Comparison of ENCODE assay signal across 16 cellular contexts in the genomic region with DNA sequence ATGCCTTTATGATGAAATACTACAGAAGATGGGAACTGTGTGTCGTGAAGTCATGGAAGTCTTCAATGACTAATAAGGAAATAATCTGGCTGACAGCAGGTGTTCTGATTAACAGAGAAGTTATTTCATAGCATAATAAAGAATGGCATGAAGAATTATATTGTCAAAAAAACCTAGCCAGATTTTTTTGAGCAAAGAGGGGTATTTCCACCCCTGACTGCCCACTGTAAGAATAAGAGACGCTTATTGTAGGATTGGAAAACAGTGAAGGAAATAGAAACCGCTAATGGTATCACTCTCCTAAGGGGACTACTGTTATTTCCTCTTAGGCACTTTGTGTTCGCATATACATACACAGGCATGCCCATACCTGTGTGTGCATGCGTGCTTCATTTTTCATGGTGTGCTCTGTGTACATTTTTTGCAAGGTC.
A peak's percentile ranks its signal among the peaks of the same experiment; 100 is the strongest.
DNase-seq lines count a peak whose midpoint lies in the region; ATAC-seq, FAIRE-seq and TF ChIP-seq lines count a peak whose summit lies in the region.
"Had no signal": no experiment of that assay in that cellular context is flagged by ENCODE, and none has a peak within 500 bp of the region (broad histone marks: within the 10 kb centered on the region; RNA-seq: fewer than 3 reads in every experiment).

No MANE protein-coding gene starts in this region.

- no peaks in the 10 kb centered on the region for H4K20me1 ChIP-seq in osteoblast (ENCODE audit: insufficient read depth, low read length)

- H3K36me3 ChIP-seq in osteoblast (ENCODE audit: insufficient read depth, low read length) = no peaks in the 10 kb centered on the region
- H3K36me3 ChIP-seq: right lobe of liver had no signal

- TF ChIP-seq POLR2A in H54 (IDR thresholded peaks at IDR 0.05; ENCODE audit: low read depth, low read length) (no peak), erythroblast (IDR thresholded peaks at IDR 0.05; ENCODE audit: low read length) (no peak)

- H3K27me3 ChIP-seq in osteoblast (ENCODE audit: insufficient read depth, low read length) = peaks cover 10% of the 10 kb centered on the region
- H3K27me3 ChIP-seq: body of pancreas, right lobe of liver had no signal

- ATAC-seq in HG03135 (IDR thresholded peaks at IDR 0.05; ENCODE audit: unreplicated experiment) (no peak), GM21786 (IDR thresholded peaks at IDR 0.05; ENCODE audit: unreplicated experiment) (no peak)
- ATAC-seq: body of pancreas, right lobe of liver, T-helper 17 cell had no signal

- no peak overlapping the region for H3K4me2 ChIP-seq in osteoblast (ENCODE audit: insufficient read depth, low read length)

- peak overlapping the region; percentile 71 for H3K27ac ChIP-seq in osteoblast (ENCODE audit: low read depth, low read length)
- H3K27ac ChIP-seq: body of pancreas, C4-2B, right lobe of liver had no signal

- no peak for TF ChIP-seq CTCF in epithelial cell of esophagus (IDR thresholded peaks at IDR 0.05; ENCODE audit: insufficient read depth, low read depth, low read length, missing control alignments)
- TF ChIP-seq CTCF in osteoblast (IDR thresholded peaks at IDR 0.05; ENCODE audit: extremely low read depth, low read depth, low read length) = no peak

- H3K9me3 ChIP-seq in osteoblast (ENCODE audit: low read depth, low read length) = no peaks in the 10 kb centered on the region
- H3K9me3 ChIP-seq: body of pancreas, right lobe of liver had no signal

- DNase-seq in H54 (ENCODE audit: insufficient read length, low spot score) (peak; percentile 12), RPMI7951 (ENCODE audit: low read depth) (peak; percentile 57), epithelial cell of esophagus (ENCODE audit: low read depth) (peak; percentile 86), osteoblast (ENCODE audit: insufficient read length, low spot score, missing footprints) (no peak), erythroblast (lab: John Stamatoyannopoulos, UW) (no peak), C1 segment of cervical spinal cord (lab: John Stamatoyannopoulos, UW) (no peak)
- DNase-seq: activated CD4-positive, CD25-positive, alpha-beta regulatory T cell treated with anti-CD3 and anti-CD28 coated beads, Interleukin-2, amount 50 U/mL, for 72 hours; activated gamma-delta T cell; body of pancreas; foreskin fibroblast; NCI-H2029; right lobe of liver; T-helper 17 cell had no signal

- no peak overlapping the region for H2AFZ ChIP-seq in osteoblast (ENCODE audit: low read length)

- no peak for FAIRE-seq in H54 (lab: Jason Lieb, UNC)

- H3K4me3 ChIP-seq in epithelial cell of esophagus (ENCODE audit: low read length) (no peak overlapping the region), osteoblast (ENCODE audit: insufficient read depth, low read length) (no peak overlapping the region)
- H3K4me3 ChIP-seq: body of pancreas, right lobe of liver had no signal

- H3K79me2 ChIP-seq in osteoblast (ENCODE audit: insufficient read depth, low read length) = no peaks in the 10 kb centered on the region

- peaks cover 21% of the 10 kb centered on the region for H3K4me1 ChIP-seq in osteoblast (ENCODE audit: insufficient read depth, low read length)
- H3K4me1 ChIP-seq: right lobe of liver had no signal

Comparison
In these comparisons a context has a peak if more than half of its experiments do, and no peak if none do; other contexts are left out.
1. DNase-seq: peak in H54 (single experiment), RPMI7951 (single experiment) and epithelial cell of esophagus (single experiment); none in osteoblast (single experiment), erythroblast (0 of 2) and C1 segment of cervical spinal cord (0 of 14).